ENCODE assay signal across 15 cellular contexts in the genomic region with DNA sequence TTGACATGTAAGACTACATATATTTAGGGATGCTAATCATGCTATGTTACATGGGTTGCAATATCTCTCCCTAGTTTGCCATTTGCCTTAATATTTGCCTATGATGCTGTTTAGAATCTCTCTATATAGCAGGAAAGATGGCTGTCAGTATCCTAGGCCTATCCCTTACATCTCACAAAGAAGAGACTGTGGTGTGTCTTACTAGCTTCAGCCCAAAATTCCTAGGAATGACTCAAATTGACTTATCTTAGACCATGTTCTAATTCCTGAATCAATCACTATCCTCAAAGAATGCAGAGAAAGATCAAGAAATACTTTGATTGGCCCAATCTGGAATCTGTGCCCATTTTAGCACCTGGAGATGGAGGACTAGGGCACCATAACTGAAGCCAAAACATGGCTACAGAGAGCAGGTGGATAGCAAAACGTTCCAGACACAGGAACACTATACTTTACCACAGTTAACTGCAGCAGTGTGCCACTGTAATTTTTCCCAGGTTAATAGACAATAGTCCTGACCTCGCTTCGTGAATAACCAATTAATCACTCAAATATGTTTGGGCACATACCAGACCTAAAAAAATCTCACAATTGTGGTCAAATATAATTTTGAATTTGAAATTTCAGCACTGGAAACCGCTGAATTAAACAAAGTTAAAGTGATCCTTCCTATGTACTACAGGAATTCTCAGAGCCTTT. TPM values are rescaled to one million over a fixed set of nuclear protein-coding genes. Genes with fewer than 3 reads are reported as not detected.
"Had no signal": no experiment of that assay in that cellular context is flagged by ENCODE, and none has a peak within 500 bp of the region (broad histone marks: within the 10 kb centered on the region; RNA-seq: fewer than 3 reads in every experiment).

No MANE protein-coding gene starts in this region.

- H3K4me3 ChIP-seq: right atrium auricular region, suprapubic skin had no signal

- H3K27me3 ChIP-seq: right atrium auricular region, suprapubic skin had no signal

- H3K36me3 ChIP-seq: right atrium auricular region, suprapubic skin had no signal

- H3K9me3 ChIP-seq: right atrium auricular region, suprapubic skin had no signal

- H3K27ac ChIP-seq: right atrium auricular region, suprapubic skin had no signal

- DNase-seq: activated CD4-positive, alpha-beta T cell treated with anti-CD3 and anti-CD28 coated beads, Interleukin-2, amount 10 ng/mL, durations not matched to agents 24 days and 14 days; activated CD8-positive, alpha-beta memory T cell treated with anti-CD3 and anti-CD28 coated beads, Interleukin-2, amount 50 U/mL, for 4 hours; activated CD8-positive, alpha-beta T cell treated with anti-CD3 and anti-CD28 coated beads, Interleukin-2, amount 10 ng/mL, durations not matched to agents 7 days and 5 days; activated gamma-delta T cell treated with Interleukin-2 at 50 U/mL for 16 hours; activated naive CD8-positive, alpha-beta T cell treated with anti-CD3 and anti-CD28 coated beads, Interleukin-2, amount 10 ng/mL, durations not matched to agents 7 days and 5 days; activated T-cell treated with anti-CD3 and anti-CD28 coated beads, Interleukin-2, amount 50 U/mL, for 72 hours; dermis blood vessel endothelial cell; erythroblast; hypothalamus; nephron progenitor cell; occipital lobe; small intestine had no signal

- H3K4me1 ChIP-seq: right atrium auricular region, suprapubic skin had no signal

- ATAC-seq: activated CD8-positive, alpha-beta T cell treated with anti-CD3 and anti-CD28 coated beads, Interleukin-2, amount 10 ng/mL, durations not matched to agents 7 days and 5 days; activated T-cell treated with anti-CD3 and anti-CD28 coated beads, Interleukin-2, amount 50 U/mL, for 72 hours; WTC11 had no signal

RNA-seq across cellular contexts. Expression of a gene that starts 57.0 kb away (rescaled TPM):
- total RNA-seq: activated CD4-positive, alpha-beta T cell treated with anti-CD3 and anti-CD28 coated beads, Interleukin-2, amount 10 ng/mL, durations not matched to agents 24 days and 14 days; activated CD8-positive, alpha-beta T cell treated with anti-CD3 and anti-CD28 coated beads, Interleukin-2, amount 10 ng/mL, durations not matched to agents 7 days and 5 days; WTC11 had no signal
